ENCODE assay signal across 9 cellular contexts in genomic region chr10:88386204-88386877, GRCh38.
DNase-seq lines count a peak whose midpoint lies in the region; ATAC-seq and TF ChIP-seq lines count a peak whose summit lies in the region.
"Had no signal": no experiment of that assay in that cellular context is flagged by ENCODE, and none has a peak within 500 bp of the region (broad histone marks: within the 10 kb centered on the region; RNA-seq: fewer than 3 reads in every experiment).

No MANE protein-coding gene starts in this region.

- no peak overlapping the region for H3K4me3 Mint-ChIP-seq in activated CD4-positive, alpha-beta memory T cell treated with anti-CD3 and anti-CD28 coated beads for 36 hours
- no peak overlapping the region for H3K4me3 Mint-ChIP-seq in activated CD4-positive, alpha-beta memory T cell treated with anti-CD3 and anti-CD28 coated beads, Interleukin-2, amount 10 ng/mL, durations not matched to agents 7 days and 5 days
- no peak overlapping the region for H3K4me3 Mint-ChIP-seq in activated B cell treated with CpG ODN at 0.5 μM for 24 hours
- H3K4me3 Mint-ChIP-seq in activated CD8-positive, alpha-beta memory T cell treated with anti-CD3 and anti-CD28 coated beads, Interleukin-2, amount 10 ng/mL, durations not matched to agents 7 days and 5 days, result no peak overlapping the region

- H3K36me3 Mint-ChIP-seq in activated CD4-positive, alpha-beta memory T cell treated with anti-CD3 and anti-CD28 coated beads for 36 hours, result no peaks in the 10 kb centered on the region
- H3K36me3 Mint-ChIP-seq in activated CD4-positive, alpha-beta memory T cell treated with anti-CD3 and anti-CD28 coated beads, Interleukin-2, amount 10 ng/mL, durations not matched to agents 7 days and 5 days (ENCODE audit: low read depth), result peaks cover 22% of the 10 kb centered on the region
- H3K36me3 Mint-ChIP-seq in activated B cell treated with CpG ODN at 0.5 μM for 24 hours (ENCODE audit: low read depth), result peaks cover 2% of the 10 kb centered on the region
- H3K36me3 Mint-ChIP-seq in activated CD8-positive, alpha-beta memory T cell treated with anti-CD3 and anti-CD28 coated beads, Interleukin-2, amount 10 ng/mL, durations not matched to agents 7 days and 5 days, result peaks cover 24% of the 10 kb centered on the region

- no peak for TF ChIP-seq CTCF in activated B cell treated with CpG ODN at 0.5 μM for 24 hours (IDR thresholded peaks at IDR 0.05)

- DNase-seq in activated CD4-positive, alpha-beta memory T cell treated with anti-CD3 and anti-CD28 coated beads for 36 hours, result no peak
- DNase-seq in activated CD4-positive, alpha-beta memory T cell treated with anti-CD3 and anti-CD28 coated beads, Interleukin-2, amount 10 ng/mL, durations not matched to agents 7 days and 5 days, result no peak
- no peak for DNase-seq in activated B cell treated with CpG ODN at 0.5 μM for 24 hours
- DNase-seq in kidney glomerular epithelial cell (lab: John Stamatoyannopoulos, UW), result peak; percentile 56
- no peak for DNase-seq in middle frontal gyrus (ENCODE audit: extremely low spot score, low spot score)
- no peak for DNase-seq in activated CD8-positive, alpha-beta memory T cell treated with anti-CD3 and anti-CD28 coated beads, Interleukin-2, amount 10 ng/mL, durations not matched to agents 7 days and 5 days
- no peak for DNase-seq in NCI-H526 treated with DMSO at 0.1 percent for 48 hours (lab: John Stamatoyannopoulos, UW)

- H3K9me3 Mint-ChIP-seq in activated CD4-positive, alpha-beta memory T cell treated with anti-CD3 and anti-CD28 coated beads for 36 hours, result peaks cover 6% of the 10 kb centered on the region
- peaks cover 7% of the 10 kb centered on the region for H3K9me3 Mint-ChIP-seq in activated CD4-positive, alpha-beta memory T cell treated with anti-CD3 and anti-CD28 coated beads, Interleukin-2, amount 10 ng/mL, durations not matched to agents 7 days and 5 days
- no peaks in the 10 kb centered on the region for H3K9me3 Mint-ChIP-seq in activated B cell treated with CpG ODN at 0.5 μM for 24 hours
- peaks cover 5% of the 10 kb centered on the region for H3K9me3 Mint-ChIP-seq in activated CD8-positive, alpha-beta memory T cell treated with anti-CD3 and anti-CD28 coated beads, Interleukin-2, amount 10 ng/mL, durations not matched to agents 7 days and 5 days (ENCODE audit: low read depth)

- CTCF ChIA-PET in activated CD4-positive, alpha-beta memory T cell treated with anti-CD3 and anti-CD28 coated beads for 36 hours (lab: Charles Lee), result interaction anchor here (1.6 kb wide), 1 partner anchor 535 kb away, joined by 5 read pairs; no protein-coding TSS in a partner anchor
- CTCF ChIA-PET in activated CD4-positive, alpha-beta memory T cell treated with anti-CD3 and anti-CD28 coated beads, Interleukin-2, amount 10 ng/mL, durations not matched to agents 7 days and 5 days (lab: Charles Lee), result interaction anchor here (0.7 to 6.7 kb wide), 8 partner anchors 28 to 567 kb away, joined by 3 to 52 read pairs (median 4); partner anchors contain the start of genes KLLN and PTEN
- CTCF ChIA-PET in activated B cell treated with CpG ODN at 0.5 μM for 24 hours (lab: Charles Lee), result interaction anchor here (0.9 to 5.5 kb wide), 8 partner anchors 70 to 527 kb away, joined by 3 to 112 read pairs (median 4); partner anchors contain the start of genes KLLN and PTEN
- CTCF ChIA-PET in activated CD8-positive, alpha-beta memory T cell treated with anti-CD3 and anti-CD28 coated beads, Interleukin-2, amount 10 ng/mL, durations not matched to agents 7 days and 5 days (lab: Charles Lee), result interaction anchor here (1.0 to 7.6 kb wide), 10 partner anchors 8 to 541 kb away, joined by 3 to 82 read pairs (median 4); partner anchors contain the start of genes KLLN and PTEN

- POLR2A ChIA-PET in activated CD4-positive, alpha-beta memory T cell treated with anti-CD3 and anti-CD28 coated beads for 36 hours (lab: Charles Lee), result no interaction called here
- POLR2A ChIA-PET in activated CD4-positive, alpha-beta memory T cell treated with anti-CD3 and anti-CD28 coated beads, Interleukin-2, amount 10 ng/mL, durations not matched to agents 7 days and 5 days (lab: Charles Lee), result interaction anchor here (0.6 to 8.4 kb wide), 9 partner anchors 16 to 1289 kb away, joined by 3 to 136 read pairs (median 6); partner anchors contain the start of genes ATAD1, KLLN, PTEN and STAMBPL1
- POLR2A ChIA-PET in activated B cell treated with CpG ODN at 0.5 μM for 24 hours (lab: Charles Lee), result interaction anchor here (0.5 to 7.8 kb wide), 19 partner anchors 16 to 1301 kb away, joined by 3 to 220 read pairs (median 4); partner anchors contain the start of genes KLLN and PTEN

- no peaks in the 10 kb centered on the region for H3K27me3 Mint-ChIP-seq in activated CD4-positive, alpha-beta memory T cell treated with anti-CD3 and anti-CD28 coated beads for 36 hours
- H3K27me3 Mint-ChIP-seq in activated CD4-positive, alpha-beta memory T cell treated with anti-CD3 and anti-CD28 coated beads, Interleukin-2, amount 10 ng/mL, durations not matched to agents 7 days and 5 days, result no peaks in the 10 kb centered on the region
- no peaks in the 10 kb centered on the region for H3K27me3 Mint-ChIP-seq in activated B cell treated with CpG ODN at 0.5 μM for 24 hours
- H3K27me3 Mint-ChIP-seq in activated CD8-positive, alpha-beta memory T cell treated with anti-CD3 and anti-CD28 coated beads, Interleukin-2, amount 10 ng/mL, durations not matched to agents 7 days and 5 days, result no peaks in the 10 kb centered on the region
- H3K27me3 Mint-ChIP-seq: activated naive CD4-positive, alpha-beta T cell treated with anti-CD3 and anti-CD28 coated beads, Interleukin-2, amount 50 U/mL, for 24 hours had no signal

- intact Hi-C loops in activated CD4-positive, alpha-beta memory T cell treated with anti-CD3 and anti-CD28 coated beads for 36 hours (cut with micrococcal nuclease), result no loop called here
- intact Hi-C loops in activated B cell treated with CpG ODN at 0.5 μM for 24 hours (cut with micrococcal nuclease), result loop anchor here (1.0 to 10.0 kb wide), 6 partner anchors 115 to 1414 kb away; partner anchors contain the start of gene PAPSS2

- peak overlapping the region; percentile 42 for H3K27ac Mint-ChIP-seq in activated CD4-positive, alpha-beta memory T cell treated with anti-CD3 and anti-CD28 coated beads for 36 hours
- H3K27ac Mint-ChIP-seq in activated CD4-positive, alpha-beta memory T cell treated with anti-CD3 and anti-CD28 coated beads, Interleukin-2, amount 10 ng/mL, durations not matched to agents 7 days and 5 days, result no peak overlapping the region
- no peak overlapping the region for H3K27ac Mint-ChIP-seq in activated B cell treated with CpG ODN at 0.5 μM for 24 hours
- no peak overlapping the region for H3K27ac Mint-ChIP-seq in activated CD8-positive, alpha-beta memory T cell treated with anti-CD3 and anti-CD28 coated beads, Interleukin-2, amount 10 ng/mL, durations not matched to agents 7 days and 5 days

- H3K4me1 Mint-ChIP-seq in activated CD4-positive, alpha-beta memory T cell treated with anti-CD3 and anti-CD28 coated beads for 36 hours (ENCODE audit: low read depth), result peaks cover 9% of the 10 kb centered on the region
- peaks cover 20% of the 10 kb centered on the region for H3K4me1 Mint-ChIP-seq in activated CD4-positive, alpha-beta memory T cell treated with anti-CD3 and anti-CD28 coated beads, Interleukin-2, amount 10 ng/mL, durations not matched to agents 7 days and 5 days
- H3K4me1 Mint-ChIP-seq in activated B cell treated with CpG ODN at 0.5 μM for 24 hours, result peaks cover 26% of the 10 kb centered on the region
- peaks cover 20% of the 10 kb centered on the region for H3K4me1 Mint-ChIP-seq in activated CD8-positive, alpha-beta memory T cell treated with anti-CD3 and anti-CD28 coated beads, Interleukin-2, amount 10 ng/mL, durations not matched to agents 7 days and 5 days

- ATAC-seq in HG03066 (IDR thresholded peaks at IDR 0.05; ENCODE audit: low read depth, unreplicated experiment), result peak; percentile 38
- peak; percentile 32 for ATAC-seq in activated B cell treated with CpG ODN at 0.5 μM for 24 hours (ENCODE audit: low read depth)
- no peak for ATAC-seq in activated CD8-positive, alpha-beta memory T cell treated with anti-CD3 and anti-CD28 coated beads, Interleukin-2, amount 10 ng/mL, durations not matched to agents 7 days and 5 days
